In the genomic region with DNA sequence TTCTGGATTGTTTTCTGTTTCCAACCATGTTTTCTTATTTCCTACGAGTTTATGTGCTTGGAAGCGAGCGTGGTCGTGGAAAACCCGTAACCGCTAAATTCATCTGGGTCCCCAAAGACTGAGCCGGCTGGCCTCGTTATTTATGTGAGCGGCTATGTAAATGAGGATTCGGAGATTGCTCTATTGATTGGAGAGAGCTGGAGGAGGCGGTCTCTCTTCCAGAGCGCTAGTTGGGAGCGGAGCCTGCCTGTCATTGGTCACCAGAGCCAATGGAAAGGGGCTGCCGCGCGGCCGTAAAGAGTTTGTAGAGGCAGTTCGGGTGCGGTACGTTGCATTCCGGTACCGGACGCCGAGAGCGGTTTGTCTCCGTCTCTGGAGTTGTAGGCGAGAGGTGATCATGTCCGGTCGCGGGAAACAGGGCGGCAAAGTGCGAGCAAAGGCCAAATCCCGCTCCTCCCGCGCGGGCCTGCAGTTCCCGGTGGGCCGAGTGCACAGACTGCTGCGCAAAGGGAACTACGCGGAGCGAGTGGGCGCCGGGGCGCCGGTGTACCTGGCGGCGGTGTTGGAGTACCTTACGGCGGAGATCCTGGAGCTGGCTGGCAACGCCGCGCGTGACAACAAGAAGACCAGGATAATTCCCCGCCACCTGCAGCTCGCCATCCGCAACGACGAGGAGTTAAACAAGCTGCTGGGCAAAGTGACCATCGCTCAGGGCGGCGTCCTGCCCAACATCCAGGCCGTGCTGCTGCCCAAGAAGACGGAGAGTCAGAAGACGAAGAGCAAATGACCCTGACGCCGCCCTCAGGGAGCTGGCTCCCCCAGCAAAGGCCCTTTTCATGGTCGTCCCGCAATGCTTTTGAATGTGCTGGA, we compare ENCODE assay signal across 8 cellular contexts. TPM values are rescaled to one million over a fixed set of nuclear protein-coding genes. Genes with fewer than 3 reads are reported as not detected.
DNase-seq lines count a peak whose midpoint lies in the region; ATAC-seq and TF ChIP-seq lines count a peak whose summit lies in the region.

No MANE protein-coding gene starts in this region.

- H3K9me3 ChIP-seq in CD8-positive, alpha-beta memory T cell (ENCODE audit: low read length) = no peaks in the 10 kb centered on the region
- no peaks in the 10 kb centered on the region for H3K9me3 ChIP-seq in aorta (ENCODE audit: control insufficient read depth, low read length)

- TF ChIP-seq CTCF in astrocyte of the spinal cord (IDR thresholded peaks at IDR 0.05; ENCODE audit: low read depth, low read length) = no peak

- intact Hi-C loops in aorta (cut with DNase I) = loop anchor here (2.0 to 10.0 kb wide), 3 partner anchors 28 to 1880 kb away; partner anchors contain the start of genes ART4 (in 1 of the 2), C12orf60 (in 1 of the 2), GPRC5A (in 1 of the 2) and WBP11 (in 1 of the 2)

- H3K27ac ChIP-seq in CD8-positive, alpha-beta memory T cell (ENCODE audit: low read depth, low read length) = peak overlapping the region; percentile 74
- peak overlapping the region; percentile 87 to 95 for H3K27ac ChIP-seq in aorta (ENCODE audit: low read depth in 1 of 2, low read length in 2 of 2)

- H3K4me3 Mint-ChIP-seq in CD8-positive, alpha-beta memory T cell = peak overlapping the region; percentile 95 to 100 (median 97)

- in situ Hi-C loops in astrocyte of the spinal cord (cut with HindIII; ENCODE audit: low sequenced_read_pairs) = no loop called here

- peak; percentile 50 for ATAC-seq in GM21381 (IDR thresholded peaks at IDR 0.05; ENCODE audit: unreplicated experiment)
- peak; percentile 90 for ATAC-seq in aorta (ENCODE audit: low FRiP score)

- CTCF ChIA-PET in CD8-positive, alpha-beta memory T cell (lab: Charles Lee) = interaction anchor here (1.0 to 4.8 kb wide), 8 partner anchors 8 to 220 kb away, joined by 3 to 28 read pairs (median 4); partner anchors contain the start of genes C12orf60 and WBP11

- WGBS in aorta, 2 donors = 0% methylated on average over 69 of the region's 69 CpGs

- H3K36me3 ChIP-seq in CD8-positive, alpha-beta memory T cell (ENCODE audit: insufficient read depth, low read length) = no peaks in the 10 kb centered on the region
- H3K36me3 ChIP-seq in aorta (ENCODE audit: control insufficient read depth in 1 of 2, insufficient read depth in 2 of 2, low read length in 1 of 2) = no peaks in the 10 kb centered on the region

- no peaks in the 10 kb centered on the region for H3K9me3 Mint-ChIP-seq in CD8-positive, alpha-beta memory T cell

- H3K36me3 Mint-ChIP-seq in CD8-positive, alpha-beta memory T cell = peaks cover 0 to 34% (median 0%) of the 10 kb centered on the region in 3 donors

- peak overlapping the region; percentile 93 to 99 (median 96) for H3K27ac Mint-ChIP-seq in CD8-positive, alpha-beta memory T cell

- H3K4me1 Mint-ChIP-seq in CD8-positive, alpha-beta memory T cell = peaks cover 49 to 62% (median 50%) of the 10 kb centered on the region in 3 donors

- H3K27me3 Mint-ChIP-seq in CD8-positive, alpha-beta memory T cell = peaks cover 0 to 15% of the 10 kb centered on the region in 2 donors

- H3K27me3 ChIP-seq in CD8-positive, alpha-beta memory T cell (ENCODE audit: insufficient read depth, low read length, poor library complexity, severe bottlenecking) = no peaks in the 10 kb centered on the region
- H3K27me3 ChIP-seq in aorta (ENCODE audit: control insufficient read depth in 1 of 2, insufficient read depth in 2 of 2, low read length in 1 of 2) = no peaks in the 10 kb centered on the region

- POLR2A ChIA-PET in CD8-positive, alpha-beta memory T cell (lab: Charles Lee) = interaction anchor here (0.9 to 7.3 kb wide), 11 partner anchors 10 to 378 kb away, joined by 3 to 128 read pairs (median 3); partner anchors contain the start of genes ARHGDIB, C12orf60 and WBP11

- H3K4me3 ChIP-seq in CD8-positive, alpha-beta memory T cell (ENCODE audit: low read length) = peak overlapping the region; percentile 72
- H3K4me3 ChIP-seq in astrocyte of the spinal cord (ENCODE audit: low read depth, low read length) (peak overlapping the region; percentile 86), aorta (ENCODE audit: low read length in 2 of 2) (peak overlapping the region; percentile 45 to 86)

- DNase-seq in CD8-positive, alpha-beta memory T cell = peak; percentile 81 to 93 (median 89)
- DNase-seq in HUDEP-2 (lab: John Stamatoyannopoulos, UW; ENCODE audit: unreplicated experiment in 76 of 76) (peak; percentile 36 to 96 (median 87)), T-helper 9 cell (peak; percentile 82), astrocyte of the spinal cord (ENCODE audit: low read depth, low spot score) (peak; percentile 97), hypothalamus (lab: John Stamatoyannopoulos, UW) (peak; percentile 31 to 96 (median 85)), renal cortical epithelial cell (ENCODE audit: low read depth) (peak; percentile 93), aorta (peak; percentile 97)

- peaks cover 31% of the 10 kb centered on the region for H3K4me1 ChIP-seq in CD8-positive, alpha-beta memory T cell (ENCODE audit: insufficient read depth, low read length)
- H3K4me1 ChIP-seq in aorta (ENCODE audit: control insufficient read depth in 1 of 2, insufficient read depth in 2 of 2, low read length in 2 of 2) = peaks cover 0 to 2% of the 10 kb centered on the region in 2 donors

RNA-seq across cellular contexts. Expression of gene WBP11, which starts 29.0 kb away (rescaled TPM):
- 100 to 1,000 TPM; 149 to 156 TPM for total RNA-seq in CD8-positive, alpha-beta memory T cell
- polyA plus RNA-seq in CD8-positive, alpha-beta memory T cell = 70.2 TPM
- total RNA-seq in renal cortical epithelial cell (5.4 and 23.4 TPM in 2 replicates), aorta (10 to 100 TPM; 43.2 to 44.7 TPM)
- 10 to 100 TPM; 16.9 TPM for polyA plus RNA-seq in aorta

RNA-seq across cellular contexts. Expression of gene C12orf60, which starts 29.2 kb away (rescaled TPM):
- total RNA-seq in CD8-positive, alpha-beta memory T cell = 1 to 10 TPM; 3.1 TPM
- polyA plus RNA-seq in CD8-positive, alpha-beta memory T cell = 0.95 TPM
- total RNA-seq in renal cortical epithelial cell (1.2 and 2.3 TPM in 2 replicates), aorta (1 to 10 TPM in 1 of 2 donors, under 1 TPM in 1; 0.91 to 1.1 TPM)
- polyA plus RNA-seq in aorta = 1 to 10 TPM in 1 of 2 donors, under 1 TPM in 1; 0.56 to 1.9 TPM

RNA-seq across cellular contexts. Expression of gene SMCO3, which starts 39.7 kb away (rescaled TPM):
- not detected for total RNA-seq in CD8-positive, alpha-beta memory T cell
- not detected for polyA plus RNA-seq in CD8-positive, alpha-beta memory T cell
- total RNA-seq in renal cortical epithelial cell (1.0 TPM in 1 of 2 replicates, not detected in the other), aorta (1 to 10 TPM in 1 of 2 donors, under 1 TPM in 1; 0.26 to 1.0 TPM)
- 1 to 10 TPM in 1 of 2 donors, under 1 TPM in 1; 0.88 to 3.0 TPM for polyA plus RNA-seq in aorta

Comparison
In these comparisons a context has a peak if more than half of its experiments do, and no peak if none do; other contexts are left out.
1. Peak in every context shown above with its lines: DNase-seq, ATAC-seq, H3K4me3 ChIP-seq and H3K27ac ChIP-seq.